Comparison of ENCODE assay signal across 9 cellular contexts in genomic region chr12:64946132-64946829, GRCh38.
A peak's percentile ranks its signal among the peaks of the same experiment; 100 is the strongest.
DNase-seq lines count a peak whose midpoint lies in the region; ATAC-seq and TF ChIP-seq lines count a peak whose summit lies in the region.
"Had no signal": no experiment of that assay in that cellular context is flagged by ENCODE, and none has a peak within 500 bp of the region (broad histone marks: within the 10 kb centered on the region; RNA-seq: fewer than 3 reads in every experiment).

No MANE protein-coding gene starts in this region.

- peak; percentile 18 for DNase-seq in AG09319 (ENCODE audit: extremely low read depth, low read depth)
- DNase-seq in NCI-H2196 (lab: John Stamatoyannopoulos, UW; ENCODE audit: unreplicated experiment) = peak; percentile 96
- peak; percentile 70 to 96 for DNase-seq in dermis microvascular lymphatic vessel endothelial cell (ENCODE audit: low read depth in 2 of 2)
- peak; percentile 81 for DNase-seq in middle frontal gyrus (ENCODE audit: extremely low spot score, low spot score)
- DNase-seq in D341Med (ENCODE audit: low spot score) = no peak
- no peak for DNase-seq in NOMO-1 (lab: John Stamatoyannopoulos, UW; ENCODE audit: unreplicated experiment in 2 of 2)
- DNase-seq: GOT3 had no signal

- no peak for TF ChIP-seq CTCF in AG09319 (IDR thresholded peaks at IDR 0.05; ENCODE audit: low read depth, low read length)

- ATAC-seq in GM18517 (IDR thresholded peaks at IDR 0.05; ENCODE audit: unreplicated experiment) = no peak
- ATAC-seq in HG03442 (IDR thresholded peaks at IDR 0.05; ENCODE audit: unreplicated experiment) = no peak

Comparison
In these comparisons a context has a peak if more than half of its experiments do, and no peak if none do; other contexts are left out.
1. DNase-seq: peak in AG09319 (single experiment), NCI-H2196 (single experiment), dermis microvascular lymphatic vessel endothelial cell (2 of 2) and middle frontal gyrus (single experiment); none in D341Med (single experiment) and NOMO-1 (0 of 2).